In genomic region chr1:64598100-64598571, GRCh38 we compare ENCODE assay signal across 15 cellular contexts.
DNase-seq lines count a peak whose midpoint lies in the region; ATAC-seq and TF ChIP-seq lines count a peak whose summit lies in the region.
"Had no signal": no experiment of that assay in that cellular context is flagged by ENCODE, and none has a peak within 500 bp of the region (broad histone marks: within the 10 kb centered on the region; RNA-seq: fewer than 3 reads in every experiment).

No MANE protein-coding gene starts in this region.

- H3K4me1 ChIP-seq in GM23338 (ENCODE audit: insufficient read depth) = peaks cover 39% of the 10 kb centered on the region
- H3K4me1 ChIP-seq in RWPE2 (ENCODE audit: insufficient read depth, poor library complexity, severe bottlenecking) = peaks cover 10% of the 10 kb centered on the region
- peaks cover 6% of the 10 kb centered on the region for H3K4me1 ChIP-seq in foreskin keratinocyte
- H3K4me1 ChIP-seq in suprapubic skin = peaks cover 10% of the 10 kb centered on the region

- no peak overlapping the region for H3K4me3 Mint-ChIP-seq in GM23338
- H3K4me3 Mint-ChIP-seq: IgD-negative memory B cell had no signal

- H2AFZ ChIP-seq in GM23338 = no peak overlapping the region

- no peak overlapping the region for H3K27ac Mint-ChIP-seq in GM23338
- H3K27ac Mint-ChIP-seq: IgD-negative memory B cell had no signal

- TF ChIP-seq EP300 in suprapubic skin (IDR thresholded peaks at IDR 0.05) = no peak

- TF ChIP-seq POLR2A in suprapubic skin (IDR thresholded peaks at IDR 0.05) = no peak

- H3F3A ChIP-seq in GM23338 (replicated peaks; ENCODE audit: low read depth) = no peaks in the 10 kb centered on the region

- H3K4me2 ChIP-seq in GM23338 = no peak overlapping the region

- H3K27ac ChIP-seq in GM23338 (ENCODE audit: low read depth) (peak overlapping the region; percentile 40; the same call in 1 of the 2 replicates), RWPE2 (ENCODE audit: poor library complexity, severe bottlenecking) (peak overlapping the region; percentile 37), foreskin keratinocyte (no peak overlapping the region), suprapubic skin (no peak overlapping the region)
- H3K27ac ChIP-seq: adrenal gland, gastroesophageal sphincter had no signal

- peaks cover 5% of the 10 kb centered on the region for H4K20me1 ChIP-seq in GM23338 (replicated peaks; ENCODE audit: insufficient read depth)

- peaks cover 80% of the 10 kb centered on the region for H3K79me2 ChIP-seq in GM23338 (replicated peaks; ENCODE audit: insufficient read depth)

- WGBS in suprapubic skin = 87% methylated on average over 8 of the region's 8 CpGs

- no peak overlapping the region for H3K4me3 ChIP-seq in GM23338
- no peak overlapping the region for H3K4me3 ChIP-seq in RWPE2 (ENCODE audit: severe bottlenecking)
- H3K4me3 ChIP-seq in retinal pigment epithelial cell (ENCODE audit: low read length) = peak overlapping the region; percentile 32
- H3K4me3 ChIP-seq in suprapubic skin = no peak overlapping the region
- H3K4me3 ChIP-seq: adrenal gland, gastroesophageal sphincter had no signal

- POLR2A ChIA-PET in HEK293T (lab: Yijun Ruan, JAX) = no interaction called here

- peaks cover 1% of the 10 kb centered on the region; the same call in 1 of the 2 replicates for H3K36me3 ChIP-seq in GM23338 (ENCODE audit: insufficient read depth)
- H3K36me3 ChIP-seq in RWPE2 (ENCODE audit: low read depth) = no peaks in the 10 kb centered on the region
- H3K36me3 ChIP-seq in suprapubic skin = no peaks in the 10 kb centered on the region
- H3K36me3 ChIP-seq: adrenal gland had no signal

- TF ChIP-seq CTCF in GM23338 (conservative IDR thresholded peaks at IDR 0.05; ENCODE audit: low read depth in 2 of 2) (no peak), RWPE2 (IDR thresholded peaks at IDR 0.05; ENCODE audit: poor library complexity, severe bottlenecking) (no peak), foreskin keratinocyte (conservative IDR thresholded peaks at IDR 0.05) (no peak), retinal pigment epithelial cell (conservative IDR thresholded peaks at IDR 0.05; ENCODE audit: low read depth, low read length) (no peak), suprapubic skin (IDR thresholded peaks at IDR 0.05) (no peak)

- H3K27me3 ChIP-seq in GM23338 (ENCODE audit: insufficient read depth) (no peaks in the 10 kb centered on the region), RWPE2 (ENCODE audit: insufficient read depth, poor library complexity, severe bottlenecking) (no peaks in the 10 kb centered on the region), foreskin keratinocyte (no peaks in the 10 kb centered on the region), suprapubic skin (no peaks in the 10 kb centered on the region)
- H3K27me3 ChIP-seq: adrenal gland, gastroesophageal sphincter had no signal

- no peaks in the 10 kb centered on the region for H3K9me3 Mint-ChIP-seq in GM23338

- H3K9me3 ChIP-seq in RWPE2 (ENCODE audit: severe bottlenecking) (no peaks in the 10 kb centered on the region), suprapubic skin (no peaks in the 10 kb centered on the region)
- H3K9me3 ChIP-seq: adrenal gland, gastroesophageal sphincter had no signal

- ATAC-seq in GM23338 (peak; percentile 25; the same call in 2 of the 3 replicates), RWPE2 (ENCODE audit: low read depth) (peak; percentile 100), foreskin keratinocyte (peak; percentile 49), HG03139 (IDR thresholded peaks at IDR 0.05; ENCODE audit: unreplicated experiment) (no peak)
- ATAC-seq: gastroesophageal sphincter had no signal

- H3K27me3 Mint-ChIP-seq in GM23338 (ENCODE audit: insufficient read depth, low read depth, poor library complexity) = peaks cover 6% of the 10 kb centered on the region

- peaks cover 17% of the 10 kb centered on the region; the same call in 2 of the 3 replicates for H3K36me3 Mint-ChIP-seq in GM23338 (ENCODE audit: low read depth)
- H3K36me3 Mint-ChIP-seq: IgD-negative memory B cell had no signal

- DNase-seq in GM23338 (ENCODE audit: low spot score) (no peak), RWPE2 (ENCODE audit: low spot score) (no peak), foreskin keratinocyte (peak; percentile 55 to 81), retinal pigment epithelial cell (ENCODE audit: low read depth) (peak; percentile 81), HEK293T (ENCODE audit: extremely low spot score) (no peak), middle frontal gyrus (ENCODE audit: extremely low spot score, low spot score) (no peak), suprapubic skin (ENCODE audit: low spot score in 2 of 2) (no peak)
- DNase-seq: activated CD4-positive, alpha-beta T cell treated with anti-CD3 and anti-CD28 coated beads, Interleukin-2, amount 50 U/mL, for 4 hours; adrenal gland; GDM1; SHP77 treated with DMSO at 0.1 percent for 48 hours; stimulated activated CD4-positive, alpha-beta T cell treated with anti-CD3 and anti-CD28 coated beads, Interleukin-2, amount 100 ng/mL, for 24 hours had no signal

- peaks cover 43% of the 10 kb centered on the region for H3K4me1 Mint-ChIP-seq in GM23338
- H3K4me1 Mint-ChIP-seq: IgD-negative memory B cell had no signal

- no peaks in the 10 kb centered on the region for H3K9me2 ChIP-seq in GM23338 (ENCODE audit: insufficient read depth)

- CTCF ChIA-PET in HEK293T (lab: Yijun Ruan, JAX) = no interaction called here

TF ChIP-seq in GM23338, 12 proteins besides CTCF, POLR2A, EP300 and RAD21 (continues in another document):
- no peak for TF ChIP-seq REST (IDR thresholded peaks at IDR 0.05; ENCODE audit: unreplicated experiment)
- TF ChIP-seq JUNB (IDR thresholded peaks at IDR 0.05; ENCODE audit: unreplicated experiment) = no peak

TF ChIP-seq in HEK293T, 16 proteins besides CTCF, POLR2A, EP300 and RAD21:
- TF ChIP-seq BHLHE40 (IDR thresholded peaks at IDR 0.05; ENCODE audit: borderline replicate concordance) (no peak), ARNT (IDR thresholded peaks at IDR 0.05) (no peak), LEF1 (IDR thresholded peaks at IDR 0.05; ENCODE audit: borderline replicate concordance) (no peak), CTBP1 (IDR thresholded peaks at IDR 0.05; ENCODE audit: borderline replicate concordance) (no peak), TARDBP (IDR thresholded peaks at IDR 0.05) (no peak), FOXK2 (IDR thresholded peaks at IDR 0.05) (no peak), NFRKB (IDR thresholded peaks at IDR 0.05) (no peak), SP1 (IDR thresholded peaks at IDR 0.05) (no peak), HDGF (IDR thresholded peaks at IDR 0.05; ENCODE audit: borderline replicate concordance) (no peak), L3MBTL2 (conservative IDR thresholded peaks at IDR 0.05) (no peak), SUZ12 (IDR thresholded peaks at IDR 0.05) (no peak), ELF4 (IDR thresholded peaks at IDR 0.05) (no peak), PKNOX1 (IDR thresholded peaks at IDR 0.05) (no peak), FOXM1 (IDR thresholded peaks at IDR 0.05; ENCODE audit: borderline replicate concordance) (no peak), ZNF384 (IDR thresholded peaks at IDR 0.05) (no peak), FOXA1 (IDR thresholded peaks at IDR 0.05) (no peak)

Comparison
In these comparisons a context has a peak if more than half of its experiments do, and no peak if none do; other contexts are left out.
1. DNase-seq: peak in foreskin keratinocyte (2 of 2) and retinal pigment epithelial cell (single experiment); none in GM23338 (single experiment), RWPE2 (single experiment), HEK293T (single experiment), middle frontal gyrus (single experiment) and suprapubic skin (0 of 2).
2. H3K27ac ChIP-seq: peak in GM23338 (single experiment) and RWPE2 (single experiment); none in foreskin keratinocyte (single experiment) and suprapubic skin (single experiment).